ENCODE assay signal across 18 cellular contexts in the genomic region with DNA sequence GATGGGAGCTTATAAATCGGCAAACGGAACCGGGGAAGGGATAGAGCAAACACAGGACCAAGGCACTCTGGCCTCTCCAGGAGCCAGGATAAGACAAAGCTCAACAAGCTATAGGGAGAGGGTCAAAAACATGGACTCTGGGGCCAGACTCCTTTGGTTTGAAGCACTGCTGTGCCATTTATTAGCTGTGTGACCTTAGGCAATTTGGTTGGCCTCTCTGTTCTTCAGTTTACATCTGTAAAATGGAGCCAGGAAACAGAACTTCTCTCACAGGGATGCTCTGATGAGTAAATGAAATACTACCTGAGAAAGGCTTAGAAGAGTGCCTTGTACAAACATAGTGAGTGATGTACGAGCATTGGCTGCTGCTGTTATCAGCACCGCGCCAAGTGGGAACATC.
DNase-seq lines count a peak whose midpoint lies in the region; ATAC-seq, FAIRE-seq and TF ChIP-seq lines count a peak whose summit lies in the region.
"Had no signal": no experiment of that assay in that cellular context is flagged by ENCODE, and none has a peak within 500 bp of the region (broad histone marks: within the 10 kb centered on the region; RNA-seq: fewer than 3 reads in every experiment).

No MANE protein-coding gene starts in this region.

- H3K4me1 Mint-ChIP-seq in activated T-cell treated with anti-CD3 and anti-CD28 coated beads, Interleukin-2, amount 50 U/mL, for 24 hours (ENCODE audit: low read depth): peaks cover 49% of the 10 kb centered on the region
- H3K4me1 Mint-ChIP-seq: CD14-positive monocyte had no signal

- H3K36me3 ChIP-seq in K562 (ENCODE audit: control insufficient read depth, insufficient read depth, low read length) (no peaks in the 10 kb centered on the region), thyroid gland (no peaks in the 10 kb centered on the region)
- H3K36me3 ChIP-seq: BLaER1, HAP-1 had no signal

- ATAC-seq in A549 (no peak), K562 (no peak)
- ATAC-seq: GM12878 had no signal

- H3K27me3 Mint-ChIP-seq in activated T-cell treated with anti-CD3 and anti-CD28 coated beads, Interleukin-2, amount 50 U/mL, for 24 hours: no peaks in the 10 kb centered on the region

- WGBS in A549 (ENCODE audit: missing lambda C conversion rate): 94% methylated on average over 6 of the region's 6 CpGs
- WGBS in K562 (ENCODE audit: insufficient coverage, low coverage, missing lambda C conversion rate): 1% methylated on average over 6 of the region's 6 CpGs
- 75 to 84% methylated on average over 6 of the region's 6 CpGs for WGBS in thyroid gland, 2 donors

- CTCF ChIA-PET in A549 (lab: Yijun Ruan, JAX) (interaction anchor here (0.6 to 1.6 kb wide), 4 partner anchors 16 to 345 kb away, joined by 3 to 4 read pairs (median 3); no protein-coding TSS in a partner anchor), K562 (lab: Yijun Ruan, JAX; ENCODE audit: low intra/inter-chr PET ratio) (no interaction called here)

- no peak for TF ChIP-seq POLR2A in A549 (IDR thresholded peaks at IDR 0.05; ENCODE audit: low read length)
- TF ChIP-seq POLR2A in K562 (conservative IDR thresholded peaks at IDR 0.05): no peak
- TF ChIP-seq POLR2A in thyroid gland (IDR thresholded peaks at IDR 0.05): no peak

- peak overlapping the region; percentile 9 for H3K27ac Mint-ChIP-seq in activated T-cell treated with anti-CD3 and anti-CD28 coated beads, Interleukin-2, amount 50 U/mL, for 24 hours

- no peak overlapping the region for H3K9ac ChIP-seq in K562 (ENCODE audit: insufficient read depth in 1 of 2, low read depth in 2 of 2, low read length in 2 of 2)
- H3K9ac ChIP-seq: BLaER1 had no signal

- H3K36me3 Mint-ChIP-seq in activated T-cell treated with anti-CD3 and anti-CD28 coated beads, Interleukin-2, amount 50 U/mL, for 24 hours (ENCODE audit: low read depth): no peaks in the 10 kb centered on the region
- H3K36me3 Mint-ChIP-seq: CD14-positive monocyte; CD8-positive, alpha-beta memory T cell had no signal

- intact Hi-C loops in K562 (cut with micrococcal nuclease): no loop called here
- intact Hi-C loops in thyroid gland (cut with DNase I): no loop called here

- in situ Hi-C loops in K562 (cut with MboI): no loop called here

- H3K4me3 ChIP-seq in A549: no peak overlapping the region
- H3K4me3 ChIP-seq in K562: no peak overlapping the region
- no peak overlapping the region for H3K4me3 ChIP-seq in thyroid gland (replicated peaks in 1 of 3)
- H3K4me3 ChIP-seq: BLaER1, GM12878, HAP-1 had no signal

- POLR2A ChIA-PET in A549 (lab: Yijun Ruan, JAX) (no interaction called here), K562 (lab: Yijun Ruan, JAX) (no interaction called here)

- H3K9me3 ChIP-seq in A549 (no peaks in the 10 kb centered on the region), K562 (replicated peaks; ENCODE audit: control insufficient read depth, insufficient read depth, low read depth, low read length) (no peaks in the 10 kb centered on the region), thyroid gland (no peaks in the 10 kb centered on the region)
- H3K9me3 ChIP-seq: BLaER1, HAP-1 had no signal

- peaks cover 0 to 20% of the 10 kb centered on the region in 2 experiments; a peak in 2 of 5 replicates for H3K27me3 ChIP-seq in K562 (ENCODE audit: control insufficient read depth in 2 of 2, insufficient read depth in 2 of 2, low read length in 2 of 2)
- H3K27me3 ChIP-seq in thyroid gland: no peaks in the 10 kb centered on the region
- H3K27me3 ChIP-seq: BLaER1 had no signal

- TF ChIP-seq EP300 in A549 (IDR thresholded peaks at IDR 0.05): no peak
- TF ChIP-seq EP300 in K562 (IDR thresholded peaks at IDR 0.05; ENCODE audit: low read length): no peak

- TF ChIP-seq CTCF in A549 (IDR thresholded peaks at IDR 0.05): no peak
- TF ChIP-seq CTCF in K562 (IDR thresholded peaks at IDR 0.05 in 2 of 3, conservative IDR thresholded peaks at IDR 0.05 in 1 of 3; ENCODE audit: insufficient read depth in 2 of 3, low read depth in 1 of 3, low read length in 3 of 3): no peak
- TF ChIP-seq CTCF in thyroid gland (IDR thresholded peaks at IDR 0.05): no peak

- H3K27ac ChIP-seq in A549: no peak overlapping the region
- no peak overlapping the region for H3K27ac ChIP-seq in K562 (ENCODE audit: extremely low read depth, low read depth, low read length)
- peak overlapping the region; percentile 84 to 92 (median 90) for H3K27ac ChIP-seq in thyroid gland
- H3K27ac ChIP-seq: 22Rv1, BLaER1 had no signal

- BruUV-seq in K562 (replicated peaks; lab: Mats Ljungman, UMichigan): no TSS peak

- H3K4me1 ChIP-seq in A549: peaks cover 11% of the 10 kb centered on the region; the same call in 2 of the 3 replicates
- no peaks in the 10 kb centered on the region for H3K4me1 ChIP-seq in K562 (replicated peaks in 1 of 2; ENCODE audit: control insufficient read depth in 2 of 2, insufficient read depth in 2 of 2, low read length in 2 of 2)
- H3K4me1 ChIP-seq in thyroid gland: peaks cover 50 to 66% of the 10 kb centered on the region in 2 donors
- H3K4me1 ChIP-seq: HAP-1 had no signal

- H3K79me2 ChIP-seq in K562 (ENCODE audit: control insufficient read depth, insufficient read depth, low read length): no peaks in the 10 kb centered on the region

- FAIRE-seq in A549 (lab: Jason Lieb, UNC) (no peak), K562 (lab: Jason Lieb, UNC) (no peak)
- FAIRE-seq: GM12878 had no signal

- no peak overlapping the region for H3K4me2 ChIP-seq in A549
- no peak overlapping the region for H3K4me2 ChIP-seq in K562 (ENCODE audit: insufficient read depth, low read length)
- H3K4me2 ChIP-seq: BLaER1 had no signal

- no peaks in the 10 kb centered on the region for H3K9me1 ChIP-seq in K562 (ENCODE audit: control insufficient read depth, insufficient read depth, low read length)

- no peak for DNase-seq in activated T-cell treated with anti-CD3 and anti-CD28 coated beads, Interleukin-2, amount 50 U/mL, for 24 hours
- DNase-seq in activated T-cell treated with anti-CD3 and anti-CD28 coated beads, Interleukin-2, amount 50 U/mL, for 48 hours: no peak
- DNase-seq in A549 (ENCODE audit: low read depth in 1 of 2, low spot score in 1 of 2): no peak
- no peak for DNase-seq in K562 (ENCODE audit: extremely low read depth in 1 of 4, low spot score in 3 of 4)
- DNase-seq in thyroid gland: no peak
- DNase-seq in NCI-H2029 treated with DMSO at 0.1 percent for 48 hours (lab: John Stamatoyannopoulos, UW): no peak
- DNase-seq in SKM-1 treated with dmso at 0.1 percent for 144 hours (lab: John Stamatoyannopoulos, UW; ENCODE audit: unreplicated experiment): no peak
- DNase-seq: CD8-positive, alpha-beta memory T cell; COR-L47; DMS 273 treated with DMSO at 0.1 percent for 48 hours; DMS53; DND-41; EL had no signal

- H3K9me3 Mint-ChIP-seq in activated T-cell treated with anti-CD3 and anti-CD28 coated beads, Interleukin-2, amount 50 U/mL, for 24 hours: no peaks in the 10 kb centered on the region
- H3K9me3 Mint-ChIP-seq: CD14-positive monocyte; CD8-positive, alpha-beta memory T cell had no signal

- no peak overlapping the region for H2AFZ ChIP-seq in K562 (ENCODE audit: low read depth, low read length)

- no peak overlapping the region for H3K4me3 Mint-ChIP-seq in activated T-cell treated with anti-CD3 and anti-CD28 coated beads, Interleukin-2, amount 50 U/mL, for 24 hours
- H3K4me3 Mint-ChIP-seq: CD14-positive monocyte; CD8-positive, alpha-beta memory T cell had no signal

- TF ChIP-seq RAD21 in A549 (conservative IDR thresholded peaks at IDR 0.05 in 1 of 2, IDR thresholded peaks at IDR 0.05 in 1 of 2): no peak
- no peak for TF ChIP-seq RAD21 in K562 (CRISPR knock-in tag; conservative IDR thresholded peaks at IDR 0.05 in 1 of 2, IDR thresholded peaks at IDR 0.05 in 1 of 2)

- H4K20me1 ChIP-seq in K562 (replicated peaks; ENCODE audit: control insufficient read depth, insufficient read depth, low read length): no peaks in the 10 kb centered on the region

TF ChIP-seq in A549, 52 proteins besides CTCF, POLR2A, EP300 and RAD21:
- TF ChIP-seq NPAS2 (CRISPR knock-in tag; IDR thresholded peaks at IDR 0.05; ENCODE audit: borderline replicate concordance) (no peak), ZFP36 (IDR thresholded peaks at IDR 0.05; ENCODE audit: borderline replicate concordance, partially characterized antibody) (peak; percentile 21)

TF ChIP-seq in K562, 482 proteins besides CTCF, POLR2A, EP300 and RAD21:
- no peak for TF ChIP-seq ZKSCAN8 (CRISPR knock-in tag; IDR thresholded peaks at IDR 0.05)
- no peak for TF ChIP-seq ZFX (CRISPR knock-in tag; IDR thresholded peaks at IDR 0.05)
- peak; percentile 58 for TF ChIP-seq RBM25 (IDR thresholded peaks at IDR 0.05; ENCODE audit: low read depth, low read length, severe bottlenecking)
- TF ChIP-seq, protein P1, sequence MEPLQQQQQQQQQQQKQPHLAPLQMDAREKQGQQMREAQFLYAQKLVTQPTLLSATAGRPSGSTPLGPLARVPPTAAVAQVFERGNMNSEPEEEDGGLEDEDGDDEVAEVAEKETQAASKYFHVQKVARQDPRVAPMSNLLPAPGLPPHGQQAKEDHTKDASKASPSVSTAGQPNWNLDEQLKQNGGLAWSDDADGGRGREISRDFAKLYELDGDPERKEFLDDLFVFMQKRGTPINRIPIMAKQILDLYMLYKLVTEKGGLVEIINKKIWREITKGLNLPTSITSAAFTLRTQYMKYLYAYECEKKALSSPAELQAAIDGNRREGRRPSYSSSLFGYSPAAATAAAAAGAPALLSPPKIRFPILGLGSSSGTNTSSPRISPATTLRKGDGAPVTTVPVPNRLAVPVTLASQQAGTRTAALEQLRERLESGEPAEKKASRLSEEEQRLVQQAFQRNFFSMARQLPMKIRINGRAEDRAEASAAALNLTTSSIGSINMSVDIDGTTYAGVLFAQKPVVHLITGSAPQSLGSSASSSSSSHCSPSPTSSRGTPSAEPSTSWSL (CRISPR knock-in tag; IDR thresholded peaks at IDR 0.05; ENCODE audit: borderline replicate concordance): no peak
- TF ChIP-seq NFXL1 (CRISPR knock-in tag; IDR thresholded peaks at IDR 0.05): no peak
- TF ChIP-seq PRMT5 (CRISPR knock-in tag; IDR thresholded peaks at IDR 0.05): no peak
- TF ChIP-seq, protein P2, sequence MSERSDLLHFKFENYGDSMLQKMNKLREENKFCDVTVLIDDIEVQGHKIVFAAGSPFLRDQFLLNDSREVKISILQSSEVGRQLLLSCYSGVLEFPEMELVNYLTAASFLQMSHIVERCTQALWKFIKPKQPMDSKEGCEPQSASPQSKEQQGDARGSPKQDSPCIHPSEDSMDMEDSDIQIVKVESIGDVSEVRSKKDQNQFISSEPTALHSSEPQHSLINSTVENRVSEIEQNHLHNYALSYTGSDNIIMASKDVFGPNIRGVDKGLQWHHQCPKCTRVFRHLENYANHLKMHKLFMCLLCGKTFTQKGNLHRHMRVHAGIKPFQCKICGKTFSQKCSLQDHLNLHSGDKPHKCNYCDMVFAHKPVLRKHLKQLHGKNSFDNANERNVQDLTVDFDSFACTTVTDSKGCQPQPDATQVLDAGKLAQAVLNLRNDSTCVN (CRISPR knock-in tag; IDR thresholded peaks at IDR 0.05): no peak
- no peak for TF ChIP-seq ARID1B (IDR thresholded peaks at IDR 0.05)
- TF ChIP-seq ZFP36 (IDR thresholded peaks at IDR 0.05; ENCODE audit: low read depth, low read length, partially characterized antibody): peak; percentile 47
- TF ChIP-seq PHB2 (IDR thresholded peaks at IDR 0.05; ENCODE audit: low read depth): no peak
- TF ChIP-seq GABPA (tag; conservative IDR thresholded peaks at IDR 0.05; ENCODE audit: low read depth): no peak

Comparison
In these comparisons a context has a peak if more than half of its experiments do, and no peak if none do; other contexts are left out.
1. H3K27ac ChIP-seq: peak in thyroid gland (3 of 3); none in A549 (0 of 2) and K562 (single experiment).